ENCODE assay signal across 8 cellular contexts in genomic region chr5:141513627-141514329, GRCh38. TPM values are rescaled to one million over a fixed set of nuclear protein-coding genes. Genes with fewer than 3 reads are reported as not detected.
A peak's percentile ranks its signal among the peaks of the same experiment; 100 is the strongest.
DNase-seq lines count a peak whose midpoint lies in the region; ATAC-seq lines count a peak whose summit lies in the region.

No MANE protein-coding gene starts in this region.

- DNase-seq in AG08395 (ENCODE audit: low spot score) = peak; percentile 67
- peak; percentile 85 for DNase-seq in MV-4-11 (lab: John Stamatoyannopoulos, UW)
- peak; percentile 83 for DNase-seq in activated CD4-positive, alpha-beta T cell treated with anti-CD3 and anti-CD28 coated beads for 36 hours
- peak; percentile 87 for DNase-seq in kidney tubule cell (ENCODE audit: low spot score)
- DNase-seq in stimulated activated CD4-positive, alpha-beta T cell treated with anti-CD3 and anti-CD28 coated beads, Interleukin-12 subunit alpha, Interleukin-12 subunit beta, amount 100 ng/mL, for 48 hours (ENCODE audit: low read depth in 2 of 3, low spot score in 1 of 3) = peak; percentile 44 to 64 (median 48)
- DNase-seq in HPDE6-E6E7 (ENCODE audit: extremely low spot score) = no peak

- H3K9me3 Mint-ChIP-seq in activated CD4-positive, alpha-beta T cell treated with anti-CD3 and anti-CD28 coated beads for 36 hours (ENCODE audit: low read depth) = no peaks in the 10 kb centered on the region

- peak overlapping the region; percentile 92 for H3K27ac ChIP-seq in cingulate gyrus (ENCODE audit: low read depth, low read length)

- peaks cover 38% of the 10 kb centered on the region for H3K36me3 Mint-ChIP-seq in activated CD4-positive, alpha-beta T cell treated with anti-CD3 and anti-CD28 coated beads for 36 hours (ENCODE audit: low read depth)

- H3K4me1 Mint-ChIP-seq in activated CD4-positive, alpha-beta T cell treated with anti-CD3 and anti-CD28 coated beads for 36 hours = peaks cover 38% of the 10 kb centered on the region

- CTCF ChIA-PET in activated CD4-positive, alpha-beta T cell treated with anti-CD3 and anti-CD28 coated beads for 36 hours (lab: Charles Lee) = interaction anchor here (0.6 to 7.9 kb wide), 21 partner anchors 11 to 292 kb away, joined by 3 to 101 read pairs (median 5); partner anchors contain the start of genes PCDHB14, PCDHGA10, PCDHGA12 and PCDHGB6

- intact Hi-C loops in activated CD4-positive, alpha-beta T cell treated with anti-CD3 and anti-CD28 coated beads for 36 hours (cut with DNase I, micrococcal nuclease) = loop anchor here (2.0 to 5.0 kb wide), 4 partner anchors 36 to 193 kb away; partner anchors contain the start of genes PCDHGA10 (in 1 of the 2), PCDHGA11 (in 1 of the 2), PCDHGC3 (in 1 of the 2) and TAF7 (in 1 of the 2)

- ATAC-seq in GM19452 (IDR thresholded peaks at IDR 0.05; ENCODE audit: unreplicated experiment) = peak; percentile 22
- peak; percentile 59 for ATAC-seq in activated CD4-positive, alpha-beta T cell treated with anti-CD3 and anti-CD28 coated beads for 36 hours

- peak overlapping the region; percentile 71 for H3K27ac Mint-ChIP-seq in activated CD4-positive, alpha-beta T cell treated with anti-CD3 and anti-CD28 coated beads for 36 hours

- POLR2A ChIA-PET in activated CD4-positive, alpha-beta T cell treated with anti-CD3 and anti-CD28 coated beads for 36 hours (lab: Charles Lee) = interaction anchor here (0.6 kb wide), 1 partner anchor 168 kb away, joined by 3 read pairs; no protein-coding TSS in a partner anchor

- no peaks in the 10 kb centered on the region for H3K27me3 Mint-ChIP-seq in activated CD4-positive, alpha-beta T cell treated with anti-CD3 and anti-CD28 coated beads for 36 hours

- peak overlapping the region; percentile 75 for H3K4me3 Mint-ChIP-seq in activated CD4-positive, alpha-beta T cell treated with anti-CD3 and anti-CD28 coated beads for 36 hours

RNA-seq across cellular contexts. Expression of gene PCDHGC5, which starts 24.9 kb away (rescaled TPM):
- total RNA-seq in activated CD4-positive, alpha-beta T cell treated with anti-CD3 and anti-CD28 coated beads for 36 hours = not detected

RNA-seq across cellular contexts. Expression of gene PCDHGC4, which starts 28.9 kb away (rescaled TPM):
- total RNA-seq in activated CD4-positive, alpha-beta T cell treated with anti-CD3 and anti-CD28 coated beads for 36 hours = not detected

RNA-seq across cellular contexts. Expression of gene PCDHGC3, which starts 38.0 kb away (rescaled TPM):
- total RNA-seq in activated CD4-positive, alpha-beta T cell treated with anti-CD3 and anti-CD28 coated beads for 36 hours = under 1 TPM; 0.16 to 0.34 TPM
